17 cellular contexts compared by ENCODE assay signal in the genomic region with DNA sequence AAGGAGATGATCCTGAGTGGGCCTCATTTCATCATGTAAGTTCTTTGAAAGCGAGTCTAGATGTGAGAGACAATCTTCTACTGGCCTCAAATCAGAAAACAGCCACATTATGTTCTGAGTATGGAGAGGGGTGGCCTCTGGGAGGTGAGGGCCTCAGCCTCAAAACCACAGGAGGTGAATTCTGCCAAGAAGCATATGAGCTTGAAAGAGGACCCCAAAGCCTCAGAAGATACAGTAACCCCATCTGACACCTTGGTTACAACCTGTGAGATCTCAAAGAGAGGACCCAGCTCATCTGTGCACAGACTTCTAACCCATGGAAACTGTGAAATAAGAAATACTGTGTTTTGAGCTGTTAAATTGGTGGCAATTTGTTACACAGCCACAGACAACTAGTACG.
"Had no signal": no experiment of that assay in that cellular context is flagged by ENCODE, and none has a peak within 500 bp of the region (broad histone marks: within the 10 kb centered on the region; RNA-seq: fewer than 3 reads in every experiment).

No MANE protein-coding gene starts in this region.

- H3K4me3 Mint-ChIP-seq: activated CD4-positive, alpha-beta T cell treated with anti-CD3 and anti-CD28 coated beads, Interleukin-2, amount 10 ng/mL, durations not matched to agents 7 days and 5 days; neural progenitor cell; T-helper 2 cell treated with Interferon-gamma antibody and Interleukin-4, amounts not matched to agents 5 μg/mL and 100 μg/mL, for 36 hours had no signal

- H3K4me3 ChIP-seq: ascending aorta, left lung, neural progenitor cell, tibial nerve had no signal

- H3K9me3 Mint-ChIP-seq: activated CD4-positive, alpha-beta T cell treated with anti-CD3 and anti-CD28 coated beads, Interleukin-2, amount 10 ng/mL, durations not matched to agents 7 days and 5 days; T-helper 2 cell treated with Interferon-gamma antibody and Interleukin-4, amounts not matched to agents 5 μg/mL and 100 μg/mL, for 36 hours had no signal

- H3K4me1 Mint-ChIP-seq: neural progenitor cell had no signal

- H3K27me3 ChIP-seq: ascending aorta, left lung, neural progenitor cell had no signal

- H3K4me1 ChIP-seq: ascending aorta, neural progenitor cell, tibial nerve had no signal

- H3K27ac ChIP-seq: ascending aorta, left lung, neural progenitor cell, tibial nerve had no signal

- H3K27me3 Mint-ChIP-seq: activated CD4-positive, alpha-beta T cell treated with anti-CD3 and anti-CD28 coated beads, Interleukin-2, amount 10 ng/mL, durations not matched to agents 7 days and 5 days; progenitor cell of endocrine pancreas had no signal

- H3K36me3 ChIP-seq: ascending aorta, left lung, neural progenitor cell, tibial nerve had no signal

- ATAC-seq: left lung had no signal

- DNase-seq: activated CD4-positive, alpha-beta T cell treated with anti-CD3 and anti-CD28 coated beads, Interleukin-2, amount 10 ng/mL, durations not matched to agents 7 days and 5 days; activated CD4-positive, CD25-positive, alpha-beta regulatory T cell; activated naive CD4-positive, alpha-beta T cell; cortex of kidney; hypothalamus; left lung; midbrain; stimulated activated CD4-positive, alpha-beta T cell treated with anti-CD3 and anti-CD28 coated beads, Interleukin-12 subunit alpha, Interleukin-12 subunit beta, amount 100 ng/mL, for 4 hours; stimulated activated CD4-positive, alpha-beta T cell treated with anti-CD3 and anti-CD28 coated beads, Interleukin-1b, Interleukin-23, amount 100 ng/mL, for 48 hours; stimulated activated CD8-positive, alpha-beta memory T cell treated with anti-CD3 and anti-CD28 coated beads, Interleukin-4, amount 100 ng/mL, for 48 hours; stimulated activated naive CD4-positive, alpha-beta T cell treated with Interleukin-2 at 50 U/mL for 16 hours; SW 1271 had no signal

- H3K27ac Mint-ChIP-seq: activated CD4-positive, alpha-beta T cell treated with anti-CD3 and anti-CD28 coated beads, Interleukin-2, amount 10 ng/mL, durations not matched to agents 7 days and 5 days; neural progenitor cell; progenitor cell of endocrine pancreas; T-helper 2 cell treated with Interferon-gamma antibody and Interleukin-4, amounts not matched to agents 5 μg/mL and 100 μg/mL, for 36 hours had no signal

- H3K36me3 Mint-ChIP-seq: neural progenitor cell had no signal

- H3K9me3 ChIP-seq: ascending aorta, left lung, tibial nerve had no signal
